In genomic region chrX:39873111-39873510, GRCh38 we compare ENCODE assay signal across 1 cellular context.
TF ChIP-seq lines count a peak whose summit lies in the region.

No MANE protein-coding gene starts in this region.

TF ChIP-seq in WTC11, 78 proteins besides CTCF, POLR2A, EP300 and RAD21 (continued from another document):
- TF ChIP-seq, protein P1, sequence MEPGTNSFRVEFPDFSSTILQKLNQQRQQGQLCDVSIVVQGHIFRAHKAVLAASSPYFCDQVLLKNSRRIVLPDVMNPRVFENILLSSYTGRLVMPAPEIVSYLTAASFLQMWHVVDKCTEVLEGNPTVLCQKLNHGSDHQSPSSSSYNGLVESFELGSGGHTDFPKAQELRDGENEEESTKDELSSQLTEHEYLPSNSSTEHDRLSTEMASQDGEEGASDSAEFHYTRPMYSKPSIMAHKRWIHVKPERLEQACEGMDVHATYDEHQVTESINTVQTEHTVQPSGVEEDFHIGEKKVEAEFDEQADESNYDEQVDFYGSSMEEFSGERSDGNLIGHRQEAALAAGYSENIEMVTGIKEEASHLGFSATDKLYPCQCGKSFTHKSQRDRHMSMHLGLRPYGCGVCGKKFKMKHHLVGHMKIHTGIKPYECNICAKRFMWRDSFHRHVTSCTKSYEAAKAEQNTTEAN (CRISPR knock-in tag; IDR thresholded peaks at IDR 0.05) = no peak
- TF ChIP-seq TEAD4 (CRISPR knock-in tag; IDR thresholded peaks at IDR 0.05) (no peak), KAT7 (CRISPR knock-in tag; IDR thresholded peaks at IDR 0.05; ENCODE audit: borderline replicate concordance) (no peak), ATF1 (CRISPR knock-in tag; IDR thresholded peaks at IDR 0.05) (no peak), CREM (CRISPR knock-in tag; IDR thresholded peaks at IDR 0.05) (no peak), ZNF232 (CRISPR knock-in tag; IDR thresholded peaks at IDR 0.05) (no peak), ZNF138 (CRISPR knock-in tag; conservative IDR thresholded peaks at IDR 0.05) (no peak), E2F4 (CRISPR knock-in tag; IDR thresholded peaks at IDR 0.05; ENCODE audit: borderline replicate concordance, low read depth) (no peak), FOXJ3 (CRISPR knock-in tag; IDR thresholded peaks at IDR 0.05; ENCODE audit: borderline replicate concordance) (no peak), GRHL2 (CRISPR knock-in tag; IDR thresholded peaks at IDR 0.05; ENCODE audit: insufficient replicate concordance, severe bottlenecking) (no peak)
- TF ChIP-seq, protein P2, sequence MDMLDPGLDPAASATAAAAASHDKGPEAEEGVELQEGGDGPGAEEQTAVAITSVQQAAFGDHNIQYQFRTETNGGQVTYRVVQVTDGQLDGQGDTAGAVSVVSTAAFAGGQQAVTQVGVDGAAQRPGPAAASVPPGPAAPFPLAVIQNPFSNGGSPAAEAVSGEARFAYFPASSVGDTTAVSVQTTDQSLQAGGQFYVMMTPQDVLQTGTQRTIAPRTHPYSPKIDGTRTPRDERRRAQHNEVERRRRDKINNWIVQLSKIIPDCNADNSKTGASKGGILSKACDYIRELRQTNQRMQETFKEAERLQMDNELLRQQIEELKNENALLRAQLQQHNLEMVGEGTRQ (CRISPR knock-in tag; IDR thresholded peaks at IDR 0.05) = no peak
